In genomic region chr9:98848450-98849149, GRCh38 we compare ENCODE assay signal across 8 cellular contexts. TPM values are rescaled to one million over a fixed set of nuclear protein-coding genes. Genes with fewer than 3 reads are reported as not detected.
DNase-seq lines count a peak whose midpoint lies in the region; ATAC-seq and TF ChIP-seq lines count a peak whose summit lies in the region.

No MANE protein-coding gene starts in this region.

- no peak overlapping the region for H3K4me3 Mint-ChIP-seq in activated CD8-positive, alpha-beta memory T cell treated with anti-CD3 and anti-CD28 coated beads, Interleukin-2, amount 10 ng/mL, durations not matched to agents 7 days and 5 days
- H3K4me3 Mint-ChIP-seq in endothelial cell (ENCODE audit: unreplicated experiment) = no peak overlapping the region

- H3K36me3 Mint-ChIP-seq in activated CD8-positive, alpha-beta memory T cell treated with anti-CD3 and anti-CD28 coated beads, Interleukin-2, amount 10 ng/mL, durations not matched to agents 7 days and 5 days = no peaks in the 10 kb centered on the region
- no peaks in the 10 kb centered on the region for H3K36me3 Mint-ChIP-seq in endothelial cell (ENCODE audit: low read depth, unreplicated experiment)

- no peaks in the 10 kb centered on the region for H3K27me3 Mint-ChIP-seq in activated CD8-positive, alpha-beta memory T cell treated with anti-CD3 and anti-CD28 coated beads, Interleukin-2, amount 10 ng/mL, durations not matched to agents 7 days and 5 days
- no peaks in the 10 kb centered on the region for H3K27me3 Mint-ChIP-seq in endothelial cell (ENCODE audit: unreplicated experiment)

- TF ChIP-seq CTCF in C4-2B (conservative IDR thresholded peaks at IDR 0.05) (peak; percentile 96), endothelial cell (IDR thresholded peaks at IDR 0.05; ENCODE audit: unreplicated experiment) (peak; percentile 82)

- no peaks in the 10 kb centered on the region for H3K9me3 Mint-ChIP-seq in activated CD8-positive, alpha-beta memory T cell treated with anti-CD3 and anti-CD28 coated beads, Interleukin-2, amount 10 ng/mL, durations not matched to agents 7 days and 5 days (ENCODE audit: low read depth)
- no peaks in the 10 kb centered on the region for H3K9me3 Mint-ChIP-seq in endothelial cell (ENCODE audit: unreplicated experiment)

- H3K27ac ChIP-seq in C4-2B = no peak overlapping the region

- CTCF ChIA-PET in activated CD8-positive, alpha-beta memory T cell treated with anti-CD3 and anti-CD28 coated beads, Interleukin-2, amount 10 ng/mL, durations not matched to agents 7 days and 5 days (lab: Charles Lee) = interaction anchor here (0.5 to 5.8 kb wide), 34 partner anchors 8 to 302 kb away, joined by 3 to 52 read pairs (median 4); partner anchors contain the start of gene GALNT12

- H3K4me1 Mint-ChIP-seq in activated CD8-positive, alpha-beta memory T cell treated with anti-CD3 and anti-CD28 coated beads, Interleukin-2, amount 10 ng/mL, durations not matched to agents 7 days and 5 days = peaks cover 15% of the 10 kb centered on the region
- H3K4me1 Mint-ChIP-seq in endothelial cell (ENCODE audit: unreplicated experiment) = peaks cover 8% of the 10 kb centered on the region

- DNase-seq in NOMO-1 treated with DMSO at 0.1 percent for 48 hours (lab: John Stamatoyannopoulos, UW; ENCODE audit: unreplicated experiment) (peak; percentile 52), endothelial cell (ENCODE audit: low spot score) (peak; percentile 89), middle frontal gyrus (ENCODE audit: extremely low spot score, low spot score) (peak; percentile 73)
- peak; percentile 86 for DNase-seq in activated CD8-positive, alpha-beta memory T cell treated with anti-CD3 and anti-CD28 coated beads, Interleukin-2, amount 10 ng/mL, durations not matched to agents 7 days and 5 days
- peak; percentile 29 to 53 for DNase-seq in stimulated activated CD8-positive, alpha-beta memory T cell treated with anti-CD3 and anti-CD28 coated beads, Interleukin-15, amount 100 ng/mL, for 4 hours (ENCODE audit: low read depth in 2 of 2)

- no peak overlapping the region for H3K27ac Mint-ChIP-seq in activated CD8-positive, alpha-beta memory T cell treated with anti-CD3 and anti-CD28 coated beads, Interleukin-2, amount 10 ng/mL, durations not matched to agents 7 days and 5 days
- H3K27ac Mint-ChIP-seq in endothelial cell (ENCODE audit: unreplicated experiment) = no peak overlapping the region

- ATAC-seq in GM19324 (IDR thresholded peaks at IDR 0.05; ENCODE audit: low FRiP score, unreplicated experiment) (peak; percentile 78), HG03565 (IDR thresholded peaks at IDR 0.05; ENCODE audit: unreplicated experiment) (peak; percentile 74)
- peak; percentile 94 for ATAC-seq in activated CD8-positive, alpha-beta memory T cell treated with anti-CD3 and anti-CD28 coated beads, Interleukin-2, amount 10 ng/mL, durations not matched to agents 7 days and 5 days

RNA-seq across cellular contexts. Expression of gene GALNT12, which starts 41.1 kb away (rescaled TPM):
- 1 to 10 TPM; 3.5 to 9.9 TPM for total RNA-seq in activated CD8-positive, alpha-beta memory T cell treated with anti-CD3 and anti-CD28 coated beads, Interleukin-2, amount 10 ng/mL, durations not matched to agents 7 days and 5 days
- total RNA-seq in endothelial cell (ENCODE audit: unreplicated experiment) = 1.7 TPM

RNA-seq across cellular contexts. Expression of gene ANKS6, which starts 52.2 kb away (rescaled TPM):
- 1 to 10 TPM; 6.5 to 9.2 TPM for total RNA-seq in activated CD8-positive, alpha-beta memory T cell treated with anti-CD3 and anti-CD28 coated beads, Interleukin-2, amount 10 ng/mL, durations not matched to agents 7 days and 5 days
- total RNA-seq in endothelial cell (ENCODE audit: unreplicated experiment) = 17.2 TPM
